ENCODE assay signal across 9 cellular contexts in the genomic region with DNA sequence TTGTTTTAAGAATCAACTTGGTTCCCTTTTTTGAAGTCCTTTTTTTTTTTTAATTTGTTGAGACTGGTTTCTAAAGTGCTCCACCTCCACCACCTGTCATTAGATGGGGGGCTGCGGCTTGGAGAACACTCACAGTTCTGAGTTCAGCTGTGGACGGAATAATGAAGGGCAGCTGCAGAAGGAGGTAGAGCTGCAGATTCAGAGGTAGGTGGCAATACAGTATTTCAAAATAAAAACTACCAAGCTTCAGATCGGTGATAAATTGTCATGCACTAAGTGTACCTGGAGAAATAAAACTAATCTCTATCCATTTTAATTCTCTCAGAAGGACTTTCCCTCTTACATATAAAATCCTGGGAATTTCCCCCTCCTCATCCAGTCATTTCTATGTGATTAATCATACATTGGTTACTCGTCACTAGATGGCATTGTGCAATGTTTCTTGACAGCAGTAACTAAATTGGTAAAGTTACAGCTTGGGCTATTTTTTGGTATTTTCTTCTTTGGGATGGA.
DNase-seq lines count a peak whose midpoint lies in the region; ATAC-seq and TF ChIP-seq lines count a peak whose summit lies in the region.
"Had no signal": no experiment of that assay in that cellular context is flagged by ENCODE, and none has a peak within 500 bp of the region (broad histone marks: within the 10 kb centered on the region; RNA-seq: fewer than 3 reads in every experiment).

No MANE protein-coding gene starts in this region.

- peaks cover 0 to 9% (median 3%) of the 10 kb centered on the region in 3 donors for H3K36me3 Mint-ChIP-seq in naive thymus-derived CD8-positive, alpha-beta T cell
- H3K36me3 Mint-ChIP-seq in progenitor cell of endocrine pancreas (ENCODE audit: insufficient read depth): no peaks in the 10 kb centered on the region

- H3K27ac Mint-ChIP-seq in naive thymus-derived CD8-positive, alpha-beta T cell: peak overlapping the region; percentile 47 to 94 (median 84)
- no peak overlapping the region for H3K27ac Mint-ChIP-seq in progenitor cell of endocrine pancreas

- peaks cover 30 to 71% (median 67%) of the 10 kb centered on the region in 4 donors for H3K4me1 Mint-ChIP-seq in naive thymus-derived CD8-positive, alpha-beta T cell
- no peaks in the 10 kb centered on the region for H3K4me1 Mint-ChIP-seq in progenitor cell of endocrine pancreas (ENCODE audit: low read depth)

- no peaks in the 10 kb centered on the region for H3K27me3 Mint-ChIP-seq in naive thymus-derived CD8-positive, alpha-beta T cell
- H3K27me3 Mint-ChIP-seq in progenitor cell of endocrine pancreas: no peaks in the 10 kb centered on the region

- TF ChIP-seq CTCF in coronary artery (IDR thresholded peaks at IDR 0.05) (no peak), progenitor cell of endocrine pancreas (IDR thresholded peaks at IDR 0.05; ENCODE audit: unreplicated experiment) (no peak)

- peak overlapping the region; percentile 21 for H3K4me3 ChIP-seq in coronary artery
- H3K4me3 ChIP-seq: SK-N-MC had no signal

- peak; percentile 62 for ATAC-seq in GM18508 (IDR thresholded peaks at IDR 0.05; ENCODE audit: insufficient read depth, unreplicated experiment)
- ATAC-seq in HG02885 (IDR thresholded peaks at IDR 0.05; ENCODE audit: poor library complexity, unreplicated experiment): peak; percentile 65
- ATAC-seq in naive thymus-derived CD8-positive, alpha-beta T cell: peak; percentile 72 to 73

- no peak overlapping the region for H3K27ac ChIP-seq in coronary artery
- H3K27ac ChIP-seq: SK-N-MC had no signal

- POLR2A ChIA-PET in naive thymus-derived CD8-positive, alpha-beta T cell (lab: Charles Lee): interaction anchor here (1.1 to 10.4 kb wide), 5 partner anchors 9 to 83 kb away, joined by 3 to 128 read pairs (median 14); a partner anchor contains a TSS

- peak; percentile 70 for DNase-seq in Ammon's horn (ENCODE audit: low spot score)
- peak; percentile 68 for DNase-seq in NCI-H460 (ENCODE audit: extremely low read depth, low read depth)
- no peak for DNase-seq in coronary artery (ENCODE audit: low spot score)
- peak in 6 of 10 donors; percentile 3 to 36 (median 22) for DNase-seq in naive thymus-derived CD8-positive, alpha-beta T cell
- DNase-seq in T-helper 9 cell: no peak
- no peak for DNase-seq in progenitor cell of endocrine pancreas (ENCODE audit: low spot score, unreplicated experiment)

- peak overlapping the region; percentile 43 to 77 (median 64) for H3K4me3 Mint-ChIP-seq in naive thymus-derived CD8-positive, alpha-beta T cell
- no peak overlapping the region for H3K4me3 Mint-ChIP-seq in progenitor cell of endocrine pancreas (ENCODE audit: low read depth)

- peaks cover 0 to 3% (median 0%) of the 10 kb centered on the region in 9 donors for H3K9me3 Mint-ChIP-seq in naive thymus-derived CD8-positive, alpha-beta T cell
- H3K9me3 Mint-ChIP-seq in progenitor cell of endocrine pancreas (ENCODE audit: low read depth): no peaks in the 10 kb centered on the region

Comparison
In these comparisons a context has a peak if more than half of its experiments do, and no peak if none do; other contexts are left out.
1. DNase-seq: peak in Ammon's horn (single experiment), NCI-H460 (single experiment) and naive thymus-derived CD8-positive, alpha-beta T cell (6 of 10); none in coronary artery (single experiment), T-helper 9 cell (single experiment) and progenitor cell of endocrine pancreas (single experiment).
2. Peak in every context shown above with its lines, with median percentiles within 50 percentile points of each other: ATAC-seq.